10 cellular contexts compared by ENCODE assay signal in genomic region chrX:147913570-147913969, GRCh38. TPM values are rescaled to one million over a fixed set of nuclear protein-coding genes. Genes with fewer than 3 reads are reported as not detected.
DNase-seq lines count a peak whose midpoint lies in the region; ATAC-seq, FAIRE-seq and TF ChIP-seq lines count a peak whose summit lies in the region.
"Had no signal": no experiment of that assay in that cellular context is flagged by ENCODE, and none has a peak within 500 bp of the region (broad histone marks: within the 10 kb centered on the region; RNA-seq: fewer than 3 reads in every experiment).

No MANE protein-coding gene starts in this region.

- peaks cover 30% of the 10 kb centered on the region; the same call in 2 of the 3 replicates for H3K4me1 ChIP-seq in A549
- H3K4me1 ChIP-seq in H9 (ENCODE audit: insufficient read depth, low read length) = peaks cover 6% of the 10 kb centered on the region; the same call in 1 of the 2 replicates
- H3K4me1 ChIP-seq in HepG2 (ENCODE audit: insufficient read depth, low read length) = peaks cover 69% of the 10 kb centered on the region

- H2AFZ ChIP-seq in H9 (ENCODE audit: low read length) = no peak overlapping the region
- no peak overlapping the region for H2AFZ ChIP-seq in HepG2 (ENCODE audit: low read length)

- no peak overlapping the region for H2AK5ac ChIP-seq in H9 (ENCODE audit: insufficient read length, low read length)

- POLR2A ChIA-PET in A549 (lab: Yijun Ruan, JAX) (no interaction called here), HepG2 (lab: Yijun Ruan, JAX) (no interaction called here)

- H4K91ac ChIP-seq in H9 (ENCODE audit: insufficient read length, low read depth, low read length) = no peak overlapping the region

- H3K27me3 Mint-ChIP-seq in H9 (ENCODE audit: low read depth) = peaks cover 15% of the 10 kb centered on the region
- H3K27me3 Mint-ChIP-seq in activated naive CD8-positive, alpha-beta T cell treated with anti-CD3 and anti-CD28 coated beads, Interleukin-2, amount 50 U/mL, for 24 hours = no peaks in the 10 kb centered on the region

- no peak overlapping the region for H2BK15ac ChIP-seq in H9 (ENCODE audit: low read depth, low read length)

- no peak overlapping the region for H3K18ac ChIP-seq in H9 (ENCODE audit: insufficient read length, low read depth, low read length)

- no peak for TF ChIP-seq EP300 in A549 (IDR thresholded peaks at IDR 0.05)
- TF ChIP-seq EP300 in HepG2 (IDR thresholded peaks at IDR 0.05; ENCODE audit: low read depth in 2 of 2, low read length in 2 of 2) = no peak
- TF ChIP-seq EP300 in HepG2 (CRISPR knock-in tag; IDR thresholded peaks at IDR 0.05; ENCODE audit: borderline replicate concordance) = no peak

- H3K9me3 ChIP-seq in A549 = no peaks in the 10 kb centered on the region
- peaks cover 26% of the 10 kb centered on the region for H3K9me3 ChIP-seq in H9 (ENCODE audit: control insufficient read depth, low read depth, low read length)
- H3K9me3 ChIP-seq in HepG2 (ENCODE audit: low read length) = no peaks in the 10 kb centered on the region

- no peak for TF ChIP-seq RAD21 in A549 (conservative IDR thresholded peaks at IDR 0.05 in 1 of 2, IDR thresholded peaks at IDR 0.05 in 1 of 2)
- TF ChIP-seq RAD21 in HepG2 (CRISPR knock-in tag; IDR thresholded peaks at IDR 0.05) = no peak

- TF ChIP-seq CTCF in A549 (IDR thresholded peaks at IDR 0.05) (no peak), H9 (conservative IDR thresholded peaks at IDR 0.05) (no peak), HepG2 (CRISPR knock-in tag; IDR thresholded peaks at IDR 0.05) (no peak)

- DNase-seq in A549 (ENCODE audit: low read depth in 1 of 2, low spot score in 1 of 2) (no peak), H9 (no peak), HepG2 (ENCODE audit: low spot score) (no peak), dermis blood vessel endothelial cell (no peak), middle frontal gyrus (ENCODE audit: extremely low spot score, low spot score) (no peak)
- no peak for DNase-seq in activated naive CD8-positive, alpha-beta T cell treated with anti-CD3 and anti-CD28 coated beads, Interleukin-2, amount 50 U/mL, for 24 hours
- DNase-seq: DMS79; NK-92 treated with Interleukin-12 subunit alpha and Interleukin-12 subunit beta, amount 100 ng/mL, for 24 hours had no signal

- H2BK120ac ChIP-seq in H9 (ENCODE audit: low read depth, low read length, poor library complexity, severe bottlenecking) = no peak overlapping the region

- no peak overlapping the region for H3K4ac ChIP-seq in H9 (ENCODE audit: low read depth, low read length)

- H3K9me3 Mint-ChIP-seq in H9 = peaks cover 59 to 75% of the 10 kb centered on the region in 2 experiments
- no peaks in the 10 kb centered on the region for H3K9me3 Mint-ChIP-seq in activated naive CD8-positive, alpha-beta T cell treated with anti-CD3 and anti-CD28 coated beads, Interleukin-2, amount 50 U/mL, for 24 hours

- H3K36me3 Mint-ChIP-seq in H9 (ENCODE audit: insufficient read depth in 1 of 3, low read depth in 3 of 3) = peaks cover 2 to 6% (median 6%) of the 10 kb centered on the region in 3 experiments; a peak in 6 of 7 replicates
- H3K36me3 Mint-ChIP-seq in activated naive CD8-positive, alpha-beta T cell treated with anti-CD3 and anti-CD28 coated beads, Interleukin-2, amount 50 U/mL, for 24 hours (ENCODE audit: low read depth) = peaks cover 3% of the 10 kb centered on the region

- H3K27me3 ChIP-seq in H9 (ENCODE audit: insufficient read depth, low read length) = no peaks in the 10 kb centered on the region
- H3K27me3 ChIP-seq in HepG2 (ENCODE audit: control insufficient read depth in 1 of 2, insufficient read depth in 2 of 2, low read length in 2 of 2) = no peaks in the 10 kb centered on the region

- in situ Hi-C loops in HepG2 (cut with HindIII; ENCODE audit: extremely low pct_ligation_motif_present, low pct_unique_long_range_greater_than_20kb) = no loop called here

- peak overlapping the region; percentile 97 for H3K4me2 ChIP-seq in A549
- peak overlapping the region; percentile 56 for H3K4me2 ChIP-seq in H9 (ENCODE audit: insufficient read depth, insufficient read length, low read length)
- H3K4me2 ChIP-seq in HepG2 (ENCODE audit: low read depth, low read length) = peak overlapping the region; percentile 60

- no peak overlapping the region for H3K56ac ChIP-seq in H9 (ENCODE audit: insufficient read length, low read depth, low read length)

- H3K9ac ChIP-seq in H9 (ENCODE audit: extremely low read depth, insufficient read length, low read length) = peak overlapping the region; percentile 92
- H3K9ac ChIP-seq in HepG2 (ENCODE audit: insufficient read depth, low read depth, low read length) = peak overlapping the region; percentile 82

- peaks cover 17% of the 10 kb centered on the region; the same call in 1 of the 2 replicates for H3K79me2 ChIP-seq in H9 (ENCODE audit: insufficient read depth, low read length)
- peaks cover 66% of the 10 kb centered on the region for H3K79me2 ChIP-seq in HepG2 (ENCODE audit: insufficient read depth, low read length)

- H4K5ac ChIP-seq in H9 (ENCODE audit: insufficient read length, low read depth, low read length) = no peak overlapping the region

- no peaks in the 10 kb centered on the region for H3K79me1 ChIP-seq in H9 (ENCODE audit: insufficient read depth, low read depth, low read length, poor library complexity, severe bottlenecking)

- H3K23ac ChIP-seq in H9 (ENCODE audit: insufficient read length, low read depth, low read length) = no peak overlapping the region

- peaks cover 7% of the 10 kb centered on the region for H3K23me2 ChIP-seq in H9 (ENCODE audit: insufficient read length, low read depth, low read length, poor library complexity, severe bottlenecking)

- WGBS in A549 (ENCODE audit: missing lambda C conversion rate) = 87% methylated on average over 6 of the region's 6 CpGs
- WGBS in H9 (ENCODE audit: extremely low coverage, insufficient read length, low lambda C conversion rate) = no CpG with 5 or more reads among the region's 6 CpGs
- WGBS in HepG2 (ENCODE audit: low lambda C conversion rate) = 9% methylated on average over 6 of the region's 6 CpGs

- peaks cover 28 to 38% of the 10 kb centered on the region in 2 experiments for H3K4me1 Mint-ChIP-seq in H9
- peaks cover 57% of the 10 kb centered on the region for H3K4me1 Mint-ChIP-seq in activated naive CD8-positive, alpha-beta T cell treated with anti-CD3 and anti-CD28 coated beads, Interleukin-2, amount 50 U/mL, for 24 hours

- TF ChIP-seq POLR2A in A549 (IDR thresholded peaks at IDR 0.05; ENCODE audit: low read length) (no peak), HepG2 (IDR thresholded peaks at IDR 0.05; ENCODE audit: insufficient read depth in 1 of 2, low read depth in 2 of 2, low read length in 2 of 2) (no peak)

- H3K36me3 ChIP-seq in HepG2 (replicated peaks in 1 of 2; ENCODE audit: control insufficient read depth in 1 of 2, insufficient read depth in 2 of 2, low read length in 2 of 2) = 0 out of 5 replicates have a peak, but pooled peaks cover 0 to 2% of the 10 kb centered on the region in 2 experiments

- H3K4me3 Mint-ChIP-seq in H9 = peak overlapping the region; percentile 85 to 97
- H3K4me3 Mint-ChIP-seq in activated naive CD8-positive, alpha-beta T cell treated with anti-CD3 and anti-CD28 coated beads, Interleukin-2, amount 50 U/mL, for 24 hours = peak overlapping the region; percentile 95

- H4K8ac ChIP-seq in H9 (replicated peaks; ENCODE audit: insufficient read length, low read depth, low read length) = no peak overlapping the region

- H4K20me1 ChIP-seq in H9 (ENCODE audit: control insufficient read depth, insufficient read depth, insufficient read length) = no peaks in the 10 kb centered on the region
- H4K20me1 ChIP-seq in HepG2 (ENCODE audit: insufficient read depth, low read length) = peaks cover 24% of the 10 kb centered on the region

- no peak overlapping the region for H2BK12ac ChIP-seq in H9 (ENCODE audit: insufficient read length, low read depth, low read length)

- ATAC-seq in A549 = no peak
- ATAC-seq in activated naive CD8-positive, alpha-beta T cell treated with anti-CD3 and anti-CD28 coated beads, Interleukin-2, amount 50 U/mL, for 24 hours = no peak
- no peak for ATAC-seq in HepG2
- no peak for ATAC-seq in HG02852 (IDR thresholded peaks at IDR 0.05; ENCODE audit: unreplicated experiment)
- no peak for ATAC-seq in GM18909 (IDR thresholded peaks at IDR 0.05; ENCODE audit: poor library complexity, unreplicated experiment)

- no peak overlapping the region for H3T11ph ChIP-seq in H9 (ENCODE audit: low read length)

- TSS peak; percentile 36 for BruUV-seq in HepG2 (replicated peaks; lab: Mats Ljungman, UMichigan)

- no peak overlapping the region for H2BK5ac ChIP-seq in H9 (ENCODE audit: insufficient read length, low read length)

- no peak for FAIRE-seq in A549 (lab: Jason Lieb, UNC)
- FAIRE-seq in HepG2 (lab: Jason Lieb, UNC) = no peak

- H3K27ac ChIP-seq in A549 (no peak overlapping the region; a peak in 1 of 6 replicates), H9 (ENCODE audit: insufficient read length, low read depth, low read length) (no peak overlapping the region), HepG2 (ENCODE audit: extremely low read length, insufficient read depth, low read length) (peak overlapping the region; percentile 80)

- no peak overlapping the region for H2BK20ac ChIP-seq in H9 (ENCODE audit: low read depth, low read length, poor library complexity, severe bottlenecking)

- no peak overlapping the region for H3K14ac ChIP-seq in H9 (ENCODE audit: insufficient read depth, low read length)

- H3K27ac Mint-ChIP-seq in H9 = no peak overlapping the region
- no peak overlapping the region for H3K27ac Mint-ChIP-seq in activated naive CD8-positive, alpha-beta T cell treated with anti-CD3 and anti-CD28 coated beads, Interleukin-2, amount 50 U/mL, for 24 hours

- intact Hi-C loops in HepG2 (cut with micrococcal nuclease; ENCODE audit: unreplicated experiment) = no loop called here

- CTCF ChIA-PET in A549 (lab: Yijun Ruan, JAX) (no interaction called here), HepG2 (lab: Yijun Ruan, JAX; ENCODE audit: low intra/inter-chr PET ratio, low total read pairs) (no interaction called here)

- H3K4me3 ChIP-seq in A549 = peak overlapping the region; percentile 92
- peak overlapping the region; percentile 76 to 85 (median 83); a peak in 5 of 6 replicates for H3K4me3 ChIP-seq in HepG2 (replicated peaks in 1 of 3; ENCODE audit: insufficient read depth in 1 of 3, low read depth in 2 of 3, low read length in 3 of 3)

RNA-seq across cellular contexts. Expression of gene FMR1, which starts 1.9 kb away (rescaled TPM):
- polyA plus RNA-seq in A549 (2011; rRNA removed) (38.8 and 38.9 TPM in 2 replicates), A549 (2017; fragmentation: RNase III; extraction: RNeasy Plus Mini Kit Qiagen cat#74134 plus additional on column Dnase treatment) (31.0 to 36.0 TPM (median 32.6 TPM) in 3 replicates), HepG2 (2011; rRNA removed) (47.1 and 49.6 TPM in 2 replicates)
- 11.1 and 13.7 TPM in 2 replicates for polyA plus RNA-seq in A549 (2012; cell fraction: cytosol; rRNA removed)
- polyA plus RNA-seq in A549 (2012; cell fraction: nucleus; rRNA removed) = 7.8 and 14.1 TPM in 2 replicates
- 13.7 and 13.8 TPM in 2 replicates for polyA minus RNA-seq in A549 (2011; rRNA and poly(A)+ RNA removed)
- total RNA-seq in H9 (2021) (39.2 and 44.6 TPM in 2 replicates), HepG2 (2016; rRNA removed; fragmentation: Illumina TruSeq; extraction: Trizol) (27.8 and 29.3 TPM in 2 replicates), dermis blood vessel endothelial cell (31.1 and 33.5 TPM in 2 replicates)
- total RNA-seq in HepG2 (2016; cell fraction: cytosol; rRNA removed; fragmentation: Illumina TruSeq; extraction: Trizol; ENCODE audit: low read depth) = 7.1 and 8.2 TPM in 2 replicates
- 27.9 and 28.2 TPM in 2 replicates for total RNA-seq in HepG2 (2016; cell fraction: insoluble cytoplasmic fraction; rRNA removed; fragmentation: Illumina TruSeq; extraction: Trizol)
- 10.8 and 13.7 TPM in 2 replicates for total RNA-seq in HepG2 (2016; cell fraction: membrane; rRNA removed; fragmentation: Illumina TruSeq; extraction: Trizol)
- 40.4 and 42.5 TPM in 2 replicates for total RNA-seq in HepG2 (2016; cell fraction: nucleus; rRNA removed; fragmentation: Illumina TruSeq; extraction: Trizol)
- 13.5 and 21.4 TPM in 2 replicates for polyA plus RNA-seq in HepG2 (2011; cell fraction: cytosol; rRNA removed)
- polyA plus RNA-seq in HepG2 (2011; cell fraction: nucleus; rRNA removed) = 67.5 and 88.7 TPM in 2 replicates
- 58.7 and 86.7 TPM in 2 replicates for polyA plus RNA-seq in HepG2 (2012)
- polyA plus RNA-seq in HepG2 (2016; cell fraction: cytosol; fragmentation: Illumina TruSeq; extraction: Trizol; ENCODE audit: low read depth) = 1.1 and 1.3 TPM in 2 replicates
- 28.9 and 30.6 TPM in 2 replicates for polyA plus RNA-seq in HepG2 (2016; cell fraction: insoluble cytoplasmic fraction; fragmentation: Illumina TruSeq; extraction: Trizol; ENCODE audit: low read depth)
- polyA plus RNA-seq in HepG2 (2016; cell fraction: membrane; fragmentation: Illumina TruSeq; extraction: Trizol; ENCODE audit: low read depth) = 4.3 and 6.1 TPM in 2 replicates
- polyA plus RNA-seq in HepG2 (2016; cell fraction: nucleus; fragmentation: Illumina TruSeq; extraction: Trizol; ENCODE audit: insufficient read depth, low read depth) = 56.9 and 61.9 TPM in 2 replicates
- 19.4 and 22.9 TPM in 2 replicates for polyA minus RNA-seq in HepG2 (2011; rRNA and poly(A)+ RNA removed; ENCODE audit: low replicate concordance)
- polyA minus RNA-seq in HepG2 (2011; cell fraction: cytosol; rRNA and poly(A)+ RNA removed) = 28.4 and 38.1 TPM in 2 replicates
- polyA minus RNA-seq in HepG2 (2011; cell fraction: nucleus; rRNA and poly(A)+ RNA removed) = 172 and 229 TPM in 2 replicates
